In the genomic region with DNA sequence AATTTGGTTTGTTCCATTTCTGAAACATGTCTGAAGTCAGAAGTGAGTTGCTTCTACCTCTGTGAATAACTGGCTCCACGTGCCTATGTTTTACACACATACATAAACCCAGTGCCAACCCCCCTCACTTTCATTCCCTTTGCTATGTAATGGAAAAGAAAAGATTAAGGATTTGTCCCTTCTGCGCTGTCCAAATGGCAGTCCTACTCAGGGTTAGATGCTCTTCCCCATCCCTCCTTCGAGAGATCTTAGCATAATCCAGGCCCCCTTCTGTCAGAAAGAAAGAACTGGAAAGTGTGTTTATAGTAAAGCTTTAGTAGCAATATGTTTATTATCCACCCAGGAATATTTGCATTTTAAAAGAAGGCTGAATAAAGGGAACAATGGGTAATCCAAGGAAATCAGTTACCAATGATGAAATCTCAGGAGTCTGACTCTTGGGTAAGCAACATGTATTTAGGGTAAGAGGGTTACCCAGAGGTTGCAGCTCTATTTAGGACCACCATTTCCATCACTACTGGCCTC, we compare ENCODE assay signal across 21 cellular contexts. TPM values are rescaled to one million over a fixed set of nuclear protein-coding genes. Genes with fewer than 3 reads are reported as not detected.
A peak's percentile ranks its signal among the peaks of the same experiment; 100 is the strongest.
DNase-seq lines count a peak whose midpoint lies in the region; ATAC-seq and TF ChIP-seq lines count a peak whose summit lies in the region.
"Had no signal": no experiment of that assay in that cellular context is flagged by ENCODE, and none has a peak within 500 bp of the region (broad histone marks: within the 10 kb centered on the region; RNA-seq: fewer than 3 reads in every experiment).

No MANE protein-coding gene starts in this region.

- WGBS in endodermal cell (ENCODE audit: insufficient coverage in 1 of 2, insufficient read length in 1 of 2), 2 experiments, result 65% methylated on average over 3 of the region's 3 CpGs; no CpG with 5 or more reads in 1 of the 2 experiments

- no peak overlapping the region for H3K9ac ChIP-seq in endodermal cell (ENCODE audit: extremely low read depth, low read length, poor library complexity, severe bottlenecking)
- H3K9ac ChIP-seq: BLaER1 had no signal

- no peak overlapping the region for H3K27ac ChIP-seq in endodermal cell (ENCODE audit: low read depth, low read length)
- H3K27ac ChIP-seq: BLaER1 had no signal

- POLR2A ChIA-PET in activated CD8-positive, alpha-beta T cell treated with anti-CD3 and anti-CD28 coated beads, Interleukin-2, amount 10 ng/mL, durations not matched to agents 7 days and 5 days (lab: Charles Lee), result interaction anchor here (4.7 kb wide), 1 partner anchor 12 kb away, joined by 33 read pairs; no protein-coding TSS in a partner anchor

- no peak overlapping the region for H3K4me3 ChIP-seq in H7 (ENCODE audit: insufficient read depth, low read depth, low read length)
- H3K4me3 ChIP-seq in endodermal cell (ENCODE audit: low read length), result no peak overlapping the region
- H3K4me3 ChIP-seq: BLaER1, GM12878 had no signal

- H3K9me3 Mint-ChIP-seq in activated T-cell treated with anti-CD3 and anti-CD28 coated beads, Interleukin-2, amount 50 U/mL, for 72 hours, result no peaks in the 10 kb centered on the region
- no peaks in the 10 kb centered on the region for H3K9me3 Mint-ChIP-seq in activated CD8-positive, alpha-beta T cell treated with anti-CD3 and anti-CD28 coated beads, Interleukin-2, amount 10 ng/mL, durations not matched to agents 7 days and 5 days (ENCODE audit: insufficient read depth)
- H3K9me3 Mint-ChIP-seq in endodermal cell, result no peaks in the 10 kb centered on the region
- no peaks in the 10 kb centered on the region for H3K9me3 Mint-ChIP-seq in effector memory CD8-positive, alpha-beta T cell
- H3K9me3 Mint-ChIP-seq: HFFc6 had no signal

- no peaks in the 10 kb centered on the region for H3K4me1 ChIP-seq in endodermal cell (ENCODE audit: control insufficient read depth, insufficient read depth, low read length)

- no peak for ATAC-seq in activated T-cell treated with anti-CD3 and anti-CD28 coated beads, Interleukin-2, amount 50 U/mL, for 72 hours (replicated peaks in 1 of 2)
- ATAC-seq in activated CD8-positive, alpha-beta T cell treated with anti-CD3 and anti-CD28 coated beads, Interleukin-2, amount 10 ng/mL, durations not matched to agents 7 days and 5 days, result no peak
- no peak for ATAC-seq in HG03460 (IDR thresholded peaks at IDR 0.05; ENCODE audit: unreplicated experiment)
- ATAC-seq in effector memory CD8-positive, alpha-beta T cell (replicated peaks), result no peak
- ATAC-seq: GM12878, HCT116 had no signal

- H3K9me3 ChIP-seq in endodermal cell (ENCODE audit: control insufficient read depth, low read length), result peaks cover 6% of the 10 kb centered on the region

- no peak overlapping the region for H3K4me3 Mint-ChIP-seq in activated T-cell treated with anti-CD3 and anti-CD28 coated beads, Interleukin-2, amount 50 U/mL, for 72 hours
- H3K4me3 Mint-ChIP-seq in activated CD8-positive, alpha-beta T cell treated with anti-CD3 and anti-CD28 coated beads, Interleukin-2, amount 10 ng/mL, durations not matched to agents 7 days and 5 days, result no peak overlapping the region
- no peak overlapping the region for H3K4me3 Mint-ChIP-seq in endodermal cell
- H3K4me3 Mint-ChIP-seq in effector memory CD8-positive, alpha-beta T cell, result no peak overlapping the region
- H3K4me3 Mint-ChIP-seq: CD4-positive, alpha-beta memory T cell; HFFc6 had no signal

- peak; percentile 13 for TF ChIP-seq CTCF in endodermal cell (conservative IDR thresholded peaks at IDR 0.05)

- peaks cover 38% of the 10 kb centered on the region for H3K27me3 ChIP-seq in H7 (ENCODE audit: control insufficient read depth, insufficient read depth, low read length)
- H3K27me3 ChIP-seq in endodermal cell (ENCODE audit: control insufficient read depth, insufficient read depth, low read length, poor library complexity, severe bottlenecking), result peaks cover 80% of the 10 kb centered on the region

- H3K27ac Mint-ChIP-seq in activated T-cell treated with anti-CD3 and anti-CD28 coated beads, Interleukin-2, amount 50 U/mL, for 72 hours, result peak overlapping the region; percentile 28
- peak overlapping the region; percentile 18 for H3K27ac Mint-ChIP-seq in activated CD8-positive, alpha-beta T cell treated with anti-CD3 and anti-CD28 coated beads, Interleukin-2, amount 10 ng/mL, durations not matched to agents 7 days and 5 days
- no peak overlapping the region for H3K27ac Mint-ChIP-seq in endodermal cell
- H3K27ac Mint-ChIP-seq in effector memory CD8-positive, alpha-beta T cell, result no peak overlapping the region
- H3K27ac Mint-ChIP-seq: CD4-positive, alpha-beta memory T cell; HFFc6 had no signal

- H3K27me3 Mint-ChIP-seq in activated T-cell treated with anti-CD3 and anti-CD28 coated beads, Interleukin-2, amount 50 U/mL, for 72 hours (ENCODE audit: low read depth), result peaks cover 57% of the 10 kb centered on the region
- peaks cover 12% of the 10 kb centered on the region for H3K27me3 Mint-ChIP-seq in activated CD8-positive, alpha-beta T cell treated with anti-CD3 and anti-CD28 coated beads, Interleukin-2, amount 10 ng/mL, durations not matched to agents 7 days and 5 days (ENCODE audit: low read depth)
- peaks cover 82% of the 10 kb centered on the region for H3K27me3 Mint-ChIP-seq in endodermal cell (ENCODE audit: insufficient read depth)
- H3K27me3 Mint-ChIP-seq in effector memory CD8-positive, alpha-beta T cell, result peaks cover 77 to 83% of the 10 kb centered on the region in 2 donors

- DNase-seq in activated T-cell treated with anti-CD3 and anti-CD28 coated beads, Interleukin-2, amount 50 U/mL, for 72 hours, result no peak
- DNase-seq in activated T-cell treated with anti-CD3 and anti-CD28 coated beads, Interleukin-2, amount 50 U/mL, for 48 hours, result no peak
- DNase-seq in H7, result peak; percentile 29
- no peak for DNase-seq in activated CD8-positive, alpha-beta T cell treated with anti-CD3 and anti-CD28 coated beads, Interleukin-2, amount 10 ng/mL, durations not matched to agents 7 days and 5 days
- no peak for DNase-seq in endodermal cell
- no peak for DNase-seq in effector memory CD8-positive, alpha-beta T cell
- DNase-seq: 8988T; CD4-positive, alpha-beta memory T cell; DMS 273 treated with DMSO at 0.1 percent for 48 hours; DMS53; DND-41; EL; HFFc6 had no signal

- no peaks in the 10 kb centered on the region for H3K36me3 ChIP-seq in H7 (replicated peaks; ENCODE audit: control insufficient read depth, insufficient read depth, low read length)
- no peaks in the 10 kb centered on the region for H3K36me3 ChIP-seq in endodermal cell (ENCODE audit: control insufficient read depth, insufficient read depth, low read length)
- H3K36me3 ChIP-seq: BLaER1 had no signal

- CTCF ChIA-PET in activated CD8-positive, alpha-beta T cell treated with anti-CD3 and anti-CD28 coated beads, Interleukin-2, amount 10 ng/mL, durations not matched to agents 7 days and 5 days (lab: Charles Lee), result interaction anchor here (7.2 kb wide), 1 partner anchor 82 kb away, joined by 56 read pairs; no protein-coding TSS in a partner anchor

- peaks cover 46% of the 10 kb centered on the region for H3K4me1 Mint-ChIP-seq in activated T-cell treated with anti-CD3 and anti-CD28 coated beads, Interleukin-2, amount 50 U/mL, for 72 hours (ENCODE audit: low read depth)
- H3K4me1 Mint-ChIP-seq in activated CD8-positive, alpha-beta T cell treated with anti-CD3 and anti-CD28 coated beads, Interleukin-2, amount 10 ng/mL, durations not matched to agents 7 days and 5 days (ENCODE audit: low read depth), result peaks cover 57% of the 10 kb centered on the region
- H3K4me1 Mint-ChIP-seq in endodermal cell, result peaks cover 21% of the 10 kb centered on the region
- H3K4me1 Mint-ChIP-seq in effector memory CD8-positive, alpha-beta T cell (ENCODE audit: low read depth in 2 of 2), result peaks cover 12 to 13% of the 10 kb centered on the region in 2 donors

- H3K36me3 Mint-ChIP-seq in activated T-cell treated with anti-CD3 and anti-CD28 coated beads, Interleukin-2, amount 50 U/mL, for 72 hours (ENCODE audit: insufficient read depth in 2 of 2), result no peaks in the 10 kb centered on the region
- peaks cover 4% of the 10 kb centered on the region for H3K36me3 Mint-ChIP-seq in activated CD8-positive, alpha-beta T cell treated with anti-CD3 and anti-CD28 coated beads, Interleukin-2, amount 10 ng/mL, durations not matched to agents 7 days and 5 days (ENCODE audit: low read depth)
- H3K36me3 Mint-ChIP-seq in endodermal cell (ENCODE audit: low read depth), result no peaks in the 10 kb centered on the region
- no peaks in the 10 kb centered on the region for H3K36me3 Mint-ChIP-seq in effector memory CD8-positive, alpha-beta T cell (ENCODE audit: insufficient read depth)
- H3K36me3 Mint-ChIP-seq: CD4-positive, alpha-beta memory T cell had no signal

RNA-seq across cellular contexts. Expression of gene LAYN, which starts 3.1 kb away (rescaled TPM):
- 10 to 100 TPM; 12.3 to 15.6 TPM for total RNA-seq in activated T-cell treated with anti-CD3 and anti-CD28 coated beads, Interleukin-2, amount 50 U/mL, for 72 hours
- total RNA-seq in H7 (2014; rRNA removed; shearing (Covaris generic)), result 1.0 and 1.2 TPM in 2 replicates
- total RNA-seq in activated CD8-positive, alpha-beta T cell treated with anti-CD3 and anti-CD28 coated beads, Interleukin-2, amount 10 ng/mL, durations not matched to agents 7 days and 5 days, result 10 to 100 TPM; 11.1 to 12.8 TPM
- 1 to 10 TPM; 1.1 to 1.5 TPM for total RNA-seq in endodermal cell
- polyA plus RNA-seq in endodermal cell (2013, experiment 1 of 2), result 3.4 TPM
- polyA plus RNA-seq in endodermal cell (2013, experiment 2 of 2), result 1.6 TPM
- total RNA-seq: CD4-positive, alpha-beta memory T cell; GM12878 had no signal
- polyA plus RNA-seq: CD14-positive monocyte; CD4-positive, alpha-beta memory T cell had no signal

RNA-seq across cellular contexts. Expression of gene HOATZ, which starts 22.8 kb away (rescaled TPM):
- total RNA-seq in activated T-cell treated with anti-CD3 and anti-CD28 coated beads, Interleukin-2, amount 50 U/mL, for 72 hours, result not detected
- total RNA-seq in H7 (2014; rRNA removed; shearing (Covaris generic)), result not detected in 2 replicates
- total RNA-seq in activated CD8-positive, alpha-beta T cell treated with anti-CD3 and anti-CD28 coated beads, Interleukin-2, amount 10 ng/mL, durations not matched to agents 7 days and 5 days, result under 1 TPM in 1 of 2 experiments, not detected in 1; 0.37 TPM
- under 1 TPM in 1 of 2 donors, not detected in 1; 0.89 TPM for total RNA-seq in endodermal cell
- polyA plus RNA-seq in endodermal cell (2013, experiment 1 of 2), result 0.36 TPM
- 0.41 TPM for polyA plus RNA-seq in endodermal cell (2013, experiment 2 of 2)
- total RNA-seq: CD4-positive, alpha-beta memory T cell; H1; HFFc6 had no signal
- polyA plus RNA-seq: CD14-positive monocyte; CD4-positive, alpha-beta memory T cell; GM12878; H1 had no signal

RNA-seq across cellular contexts. Expression of gene BTG4, which starts 25.2 kb away (rescaled TPM):
- total RNA-seq in activated T-cell treated with anti-CD3 and anti-CD28 coated beads, Interleukin-2, amount 50 U/mL, for 72 hours, result under 1 TPM in 1 of 2 donors, not detected in 1; 0.23 TPM
- not detected in 2 replicates for total RNA-seq in H7 (2014; rRNA removed; shearing (Covaris generic))
- not detected for total RNA-seq in activated CD8-positive, alpha-beta T cell treated with anti-CD3 and anti-CD28 coated beads, Interleukin-2, amount 10 ng/mL, durations not matched to agents 7 days and 5 days
- total RNA-seq in endodermal cell, result not detected
- polyA plus RNA-seq in endodermal cell (2013, experiment 1 of 2), result not detected
- polyA plus RNA-seq in endodermal cell (2013, experiment 2 of 2), result not detected
- total RNA-seq: A673; CD4-positive, alpha-beta memory T cell; GM12878; H1; HFFc6 had no signal
- polyA plus RNA-seq: AG04450; CD14-positive monocyte; CD4-positive, alpha-beta memory T cell had no signal

Comparison
In these comparisons a context has a peak if more than half of its experiments do, and no peak if none do; other contexts are left out.
1. H3K27ac Mint-ChIP-seq: peak in activated T-cell treated with anti-CD3 and anti-CD28 coated beads, Interleukin-2, amount 50 U/mL, for 72 hours (single experiment) and activated CD8-positive, alpha-beta T cell treated with anti-CD3 and anti-CD28 coated beads, Interleukin-2, amount 10 ng/mL, durations not matched to agents 7 days and 5 days (single experiment); none in endodermal cell (single experiment) and effector memory CD8-positive, alpha-beta T cell (0 of 2).